ENCODE assay signal across 11 cellular contexts in genomic region chr7:134602921-134603394, GRCh38. TPM values are rescaled to one million over a fixed set of nuclear protein-coding genes. Genes with fewer than 3 reads are reported as not detected.
DNase-seq lines count a peak whose midpoint lies in the region; ATAC-seq and TF ChIP-seq lines count a peak whose summit lies in the region.
"Had no signal": no experiment of that assay in that cellular context is flagged by ENCODE, and none has a peak within 500 bp of the region (broad histone marks: within the 10 kb centered on the region; RNA-seq: fewer than 3 reads in every experiment).

No MANE protein-coding gene starts in this region.

- peaks cover 3% of the 10 kb centered on the region for H3K4me1 Mint-ChIP-seq in activated CD4-positive, alpha-beta T cell treated with anti-CD3 and anti-CD28 coated beads for 36 hours
- peaks cover 7% of the 10 kb centered on the region for H3K4me1 Mint-ChIP-seq in stimulated activated memory B cell treated with anti-CD40 and anti-IgM and Interleukin-4, amounts not matched to agents 10 μg/mL and 1 μg/mL and 100 μg/mL, for 72 hours

- CTCF ChIA-PET in activated CD4-positive, alpha-beta T cell treated with anti-CD3 and anti-CD28 coated beads for 36 hours (lab: Charles Lee) = interaction anchor here (0.7 to 1.1 kb wide), 6 partner anchors 22 to 498 kb away, joined by 3 to 5 read pairs (median 3); no protein-coding TSS in a partner anchor

- POLR2A ChIA-PET in activated CD4-positive, alpha-beta T cell treated with anti-CD3 and anti-CD28 coated beads for 36 hours (lab: Charles Lee) = no interaction called here

- H3K27me3 Mint-ChIP-seq in activated CD4-positive, alpha-beta T cell treated with anti-CD3 and anti-CD28 coated beads for 36 hours = peaks cover 28% of the 10 kb centered on the region
- peaks cover 59% of the 10 kb centered on the region for H3K27me3 Mint-ChIP-seq in stimulated activated memory B cell treated with anti-CD40 and anti-IgM and Interleukin-4, amounts not matched to agents 10 μg/mL and 1 μg/mL and 100 μg/mL, for 72 hours

- ATAC-seq in activated CD4-positive, alpha-beta T cell treated with anti-CD3 and anti-CD28 coated beads for 36 hours = peak; percentile 12
- no peak for ATAC-seq in GM19395 (IDR thresholded peaks at IDR 0.05; ENCODE audit: unreplicated experiment)
- ATAC-seq in GM19324 (IDR thresholded peaks at IDR 0.05; ENCODE audit: low FRiP score, unreplicated experiment) = no peak
- ATAC-seq in stimulated activated memory B cell treated with anti-CD40 and anti-IgM and Interleukin-4, amounts not matched to agents 10 μg/mL and 1 μg/mL and 100 μg/mL, for 72 hours = no peak

- no peaks in the 10 kb centered on the region for H3K36me3 Mint-ChIP-seq in activated CD4-positive, alpha-beta T cell treated with anti-CD3 and anti-CD28 coated beads for 36 hours (ENCODE audit: low read depth)
- peaks cover 6% of the 10 kb centered on the region for H3K36me3 Mint-ChIP-seq in stimulated activated memory B cell treated with anti-CD40 and anti-IgM and Interleukin-4, amounts not matched to agents 10 μg/mL and 1 μg/mL and 100 μg/mL, for 72 hours
- H3K36me3 Mint-ChIP-seq: IgD-negative memory B cell had no signal

- intact Hi-C loops in activated CD4-positive, alpha-beta T cell treated with anti-CD3 and anti-CD28 coated beads for 36 hours (cut with DNase I, micrococcal nuclease) = no loop called here

- H3K4me3 Mint-ChIP-seq in activated CD4-positive, alpha-beta T cell treated with anti-CD3 and anti-CD28 coated beads for 36 hours = no peak overlapping the region
- no peak overlapping the region for H3K4me3 Mint-ChIP-seq in stimulated activated memory B cell treated with anti-CD40 and anti-IgM and Interleukin-4, amounts not matched to agents 10 μg/mL and 1 μg/mL and 100 μg/mL, for 72 hours
- H3K4me3 Mint-ChIP-seq: IgD-negative memory B cell had no signal

- H3K4me3 ChIP-seq in cardiac fibroblast (replicated peaks in 1 of 2; ENCODE audit: low read depth in 2 of 2, low read length in 2 of 2) = no peak overlapping the region

- DNase-seq in activated CD4-positive, alpha-beta T cell treated with anti-CD3 and anti-CD28 coated beads for 36 hours = no peak
- no peak for DNase-seq in activated CD4-positive, alpha-beta T cell treated with anti-CD3 and anti-CD28 coated beads for 1 hour
- DNase-seq in cardiac fibroblast (ENCODE audit: low read depth in 2 of 2) (peak; percentile 28 to 57), mucosa of gallbladder (ENCODE audit: low spot score) (peak; percentile 17)
- DNase-seq in effector CD8-positive, alpha-beta T cell (lab: John Stamatoyannopoulos, UW) = no peak
- DNase-seq: AML-193, mesendoderm had no signal

- TF ChIP-seq CTCF in cardiac fibroblast (IDR thresholded peaks at IDR 0.05; ENCODE audit: low read depth, low read length) = no peak

- peaks cover 6% of the 10 kb centered on the region for H3K9me3 Mint-ChIP-seq in activated CD4-positive, alpha-beta T cell treated with anti-CD3 and anti-CD28 coated beads for 36 hours (ENCODE audit: low read depth)
- peaks cover 7% of the 10 kb centered on the region for H3K9me3 Mint-ChIP-seq in stimulated activated memory B cell treated with anti-CD40 and anti-IgM and Interleukin-4, amounts not matched to agents 10 μg/mL and 1 μg/mL and 100 μg/mL, for 72 hours

- no peak overlapping the region for H3K27ac Mint-ChIP-seq in activated CD4-positive, alpha-beta T cell treated with anti-CD3 and anti-CD28 coated beads for 36 hours
- no peak overlapping the region for H3K27ac Mint-ChIP-seq in stimulated activated memory B cell treated with anti-CD40 and anti-IgM and Interleukin-4, amounts not matched to agents 10 μg/mL and 1 μg/mL and 100 μg/mL, for 72 hours
- H3K27ac Mint-ChIP-seq: IgD-negative memory B cell had no signal

RNA-seq across cellular contexts. Expression of gene BPGM, which starts 43.7 kb away (rescaled TPM):
- 10 to 100 TPM; 17.5 to 18.6 TPM for total RNA-seq in activated CD4-positive, alpha-beta T cell treated with anti-CD3 and anti-CD28 coated beads for 36 hours
- 12.7 TPM for total RNA-seq in mucosa of gallbladder

RNA-seq across cellular contexts. Expression of gene AKR1B15, which starts 54.0 kb away (rescaled TPM):
- total RNA-seq in activated CD4-positive, alpha-beta T cell treated with anti-CD3 and anti-CD28 coated beads for 36 hours = not detected
- 43.2 TPM for total RNA-seq in mucosa of gallbladder

Comparison
In these comparisons a context has a peak if more than half of its experiments do, and no peak if none do; other contexts are left out.
1. DNase-seq: peak in cardiac fibroblast (2 of 2) and mucosa of gallbladder (single experiment); none in activated CD4-positive, alpha-beta T cell treated with anti-CD3 and anti-CD28 coated beads for 36 hours (single experiment), activated CD4-positive, alpha-beta T cell treated with anti-CD3 and anti-CD28 coated beads for 1 hour (single experiment) and effector CD8-positive, alpha-beta T cell (single experiment).
2. RNA of gene AKR1B15, which starts 54.0 kb away (total RNA-seq): 43.2 TPM in mucosa of gallbladder (single experiment); not detected in activated CD4-positive, alpha-beta T cell treated with anti-CD3 and anti-CD28 coated beads for 36 hours; every median in the first group is over 10 times any median in the second.